In the genomic region with DNA sequence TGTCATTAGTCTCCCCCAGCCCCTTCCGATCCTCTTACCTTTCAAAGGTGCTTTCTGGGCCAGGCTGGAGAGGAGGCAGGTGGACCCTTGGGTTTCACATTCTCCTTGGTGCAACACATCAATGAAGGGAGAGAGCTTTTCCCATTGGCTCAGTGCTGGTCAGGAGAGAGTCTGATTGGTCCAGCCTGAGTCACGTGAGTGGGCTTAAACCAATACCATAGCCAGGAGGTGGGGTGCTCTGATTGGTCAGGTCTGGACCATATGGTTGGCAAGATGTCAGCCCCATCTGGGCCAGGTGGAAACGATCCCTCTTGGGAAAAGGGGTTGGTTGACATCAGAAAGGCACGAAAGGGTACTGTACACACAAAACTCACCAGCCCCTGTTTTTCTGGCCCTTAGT, we compare ENCODE assay signal across 19 cellular contexts. TPM values are rescaled to one million over a fixed set of nuclear protein-coding genes. Genes with fewer than 3 reads are reported as not detected.
DNase-seq lines count a peak whose midpoint lies in the region; ATAC-seq and TF ChIP-seq lines count a peak whose summit lies in the region.
"Had no signal": no experiment of that assay in that cellular context is flagged by ENCODE, and none has a peak within 500 bp of the region (broad histone marks: within the 10 kb centered on the region; RNA-seq: fewer than 3 reads in every experiment).

No MANE protein-coding gene starts in this region.

- no peak overlapping the region for H3K18ac ChIP-seq in mesendoderm (ENCODE audit: low read length)

- H3K27me3 ChIP-seq in OCI-LY1 (ENCODE audit: insufficient read depth, low read length) (no peaks in the 10 kb centered on the region), mesendoderm (ENCODE audit: insufficient read depth, low read length, poor library complexity) (no peaks in the 10 kb centered on the region)
- H3K27me3 ChIP-seq: pancreas, Peyer's patch had no signal

- H3K9ac ChIP-seq in OCI-LY1 (ENCODE audit: low read length) (peak overlapping the region; percentile 82), mesendoderm (ENCODE audit: low read length) (no peak overlapping the region)

- no peak overlapping the region for H2BK15ac ChIP-seq in mesendoderm (replicated peaks; ENCODE audit: low read depth)

- peaks cover 5% of the 10 kb centered on the region; the same call in 1 of the 2 replicates for H3F3A ChIP-seq in OCI-LY1 (ENCODE audit: insufficient read depth, low read length)

- H3K27ac ChIP-seq in OCI-LY1 (ENCODE audit: low read depth, low read length, poor library complexity, severe bottlenecking) (peak overlapping the region; percentile 89), mesendoderm (ENCODE audit: low read depth, low read length) (no peak overlapping the region)
- H3K27ac ChIP-seq: 22Rv1, C4-2B, pancreas, Peyer's patch, skin epidermis, tibial artery had no signal

- no CpG with 5 or more reads among the region's 4 CpGs for WGBS in mesendoderm (ENCODE audit: extremely low coverage, insufficient coverage, low lambda C conversion rate)

- no peak overlapping the region for H2BK5ac ChIP-seq in mesendoderm (ENCODE audit: low read length)

- H3K9me2 ChIP-seq in OCI-LY1 (ENCODE audit: low read depth, low read length): no peaks in the 10 kb centered on the region

- H3K4ac ChIP-seq in mesendoderm (ENCODE audit: low read depth, low read length): no peak overlapping the region

- H3K56ac ChIP-seq in mesendoderm (ENCODE audit: low read length): no peak overlapping the region

- TF ChIP-seq CTCF in OCI-LY1 (IDR thresholded peaks at IDR 0.05; ENCODE audit: low read length): no peak

- no peak overlapping the region for H2BK120ac ChIP-seq in mesendoderm (ENCODE audit: low read depth, low read length)

- no peak overlapping the region for H3K23ac ChIP-seq in mesendoderm (ENCODE audit: low read length)

- H3K79me1 ChIP-seq in mesendoderm (ENCODE audit: low read length): no peaks in the 10 kb centered on the region

- no peak overlapping the region for H2AFZ ChIP-seq in OCI-LY1 (ENCODE audit: low read length)

- no peaks in the 10 kb centered on the region for H3K9me3 ChIP-seq in OCI-LY1 (ENCODE audit: low read length)
- H3K9me3 ChIP-seq: pancreas, Peyer's patch, tibial artery had no signal

- H3K79me2 ChIP-seq in OCI-LY1 (ENCODE audit: insufficient read depth, low read length): peaks cover 6% of the 10 kb centered on the region; the same call in 1 of the 2 replicates
- H3K79me2 ChIP-seq in mesendoderm (ENCODE audit: control insufficient read depth, insufficient read depth, low read length): no peaks in the 10 kb centered on the region

- peaks cover 73% of the 10 kb centered on the region for H3K4me1 ChIP-seq in OCI-LY1 (ENCODE audit: insufficient read depth, low read length, severe bottlenecking)
- H3K4me1 ChIP-seq in mesendoderm (ENCODE audit: control insufficient read depth, low read depth, low read length): no peaks in the 10 kb centered on the region
- H3K4me1 ChIP-seq: pancreas had no signal

- no peak overlapping the region for H4K8ac ChIP-seq in mesendoderm (ENCODE audit: low read depth, low read length)

- ATAC-seq in HG03280 (IDR thresholded peaks at IDR 0.05; ENCODE audit: unreplicated experiment) (peak; percentile 60), HG03342 (IDR thresholded peaks at IDR 0.05; ENCODE audit: unreplicated experiment) (no peak)
- ATAC-seq: pancreas had no signal

- H2AK5ac ChIP-seq in mesendoderm (ENCODE audit: low read length): no peak overlapping the region

- H3K36me3 ChIP-seq in OCI-LY1 (ENCODE audit: insufficient read depth, low read length) (peaks cover 16% of the 10 kb centered on the region), mesendoderm (ENCODE audit: control insufficient read depth, insufficient read depth, low read length) (no peaks in the 10 kb centered on the region)
- H3K36me3 ChIP-seq: pancreas, Peyer's patch, tibial artery had no signal

- H4K5ac ChIP-seq in mesendoderm (ENCODE audit: low read length): no peak overlapping the region

- peak overlapping the region; percentile 92 for H3K4me2 ChIP-seq in OCI-LY1 (ENCODE audit: low read length)
- H3K4me2 ChIP-seq in mesendoderm (ENCODE audit: low read length): no peak overlapping the region

- H3K4me3 ChIP-seq in OCI-LY1 (ENCODE audit: low read depth, low read length, poor library complexity, severe bottlenecking): peak overlapping the region; percentile 70
- H3K4me3 ChIP-seq in mesendoderm (ENCODE audit: low read length): no peak overlapping the region
- H3K4me3 ChIP-seq: pancreas, Peyer's patch, skin epidermis, tibial artery had no signal

- H4K20me1 ChIP-seq in OCI-LY1 (ENCODE audit: insufficient read depth, low read length): no peaks in the 10 kb centered on the region

- peak; percentile 48 for DNase-seq in DMS 273 (lab: John Stamatoyannopoulos, UW; ENCODE audit: unreplicated experiment)
- DNase-seq in DMS 273 treated with DMSO at 0.1 percent for 48 hours (lab: John Stamatoyannopoulos, UW): no peak
- peak; percentile 14 for DNase-seq in mesendoderm
- DNase-seq in NOMO-1 treated with DMSO at 0.1 percent for 48 hours (lab: John Stamatoyannopoulos, UW; ENCODE audit: unreplicated experiment): no peak
- no peak for DNase-seq in T1000 (lab: John Stamatoyannopoulos, UW)
- DNase-seq: activated effector memory CD4-positive, alpha-beta T cell treated with anti-CD3 and anti-CD28 coated beads, Interleukin-2, amount 50 U/mL, for 16 hours; DMS79; effector memory CD4-positive, alpha-beta T cell; NCI-H1105 treated with DMSO at 0.1 percent for 48 hours; stimulated activated CD4-positive, alpha-beta T cell treated with anti-CD3 and anti-CD28 coated beads, Interleukin-4, amount 100 ng/mL, for 4 hours; tibial artery had no signal

RNA-seq across cellular contexts. Expression of gene ABCG1, which starts 44.8 kb away (rescaled TPM):
- 0.21 TPM for polyA plus RNA-seq in mesendoderm (2013, experiment 1 of 2)
- polyA plus RNA-seq in mesendoderm (2013, experiment 2 of 2): 0.27 TPM

Comparison
In these comparisons a context has a peak if more than half of its experiments do, and no peak if none do; other contexts are left out.
1. DNase-seq: peak in DMS 273 (single experiment) and mesendoderm (single experiment); none in DMS 273 treated with DMSO at 0.1 percent for 48 hours (single experiment), NOMO-1 treated with DMSO at 0.1 percent for 48 hours (single experiment) and T1000 (single experiment).